ENCODE assay signal across 33 cellular contexts in the genomic region with DNA sequence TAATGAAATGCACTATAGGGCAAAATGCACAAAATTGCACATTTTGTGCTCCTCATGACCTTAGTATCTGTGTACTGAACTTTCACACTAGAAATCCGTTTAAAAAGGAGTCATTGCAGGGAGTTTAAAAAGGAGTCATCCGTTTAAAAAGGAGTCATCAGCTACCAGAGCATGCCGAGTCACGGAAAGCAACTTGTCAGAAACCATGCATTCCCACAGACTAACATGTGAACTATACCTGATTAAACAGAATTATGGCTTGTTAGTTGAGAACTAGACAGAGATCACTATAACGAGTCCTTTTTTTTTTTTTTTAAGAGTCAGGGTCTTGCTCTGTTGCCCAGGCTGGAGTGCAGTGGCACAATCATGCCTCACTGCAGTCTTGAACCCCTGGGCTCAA. TPM values are rescaled to one million over a fixed set of nuclear protein-coding genes. Genes with fewer than 3 reads are reported as not detected.
"Had no signal": no experiment of that assay in that cellular context is flagged by ENCODE, and none has a peak within 500 bp of the region (broad histone marks: within the 10 kb centered on the region; RNA-seq: fewer than 3 reads in every experiment).

No MANE protein-coding gene starts in this region.

- H3K27me3 ChIP-seq: ascending aorta, cardiac muscle cell, colonic mucosa, heart left ventricle had no signal

- DNase-seq: activated CD4-positive, alpha-beta memory T cell treated with anti-CD3 and anti-CD28 coated beads, Interleukin-2, amount 10 ng/mL, durations not matched to agents 7 days and 5 days; activated CD4-positive, alpha-beta T cell treated with anti-CD3 and anti-CD28 coated beads for 1 hour; activated CD4-positive, alpha-beta T cell treated with anti-CD3 and anti-CD28 coated beads for 4 hours; activated CD4-positive, alpha-beta T cell treated with anti-CD3 and anti-CD28 coated beads, Interleukin-2, amount 10 ng/mL, durations not matched to agents 7 days and 5 days; activated CD4-positive, alpha-beta T cell treated with anti-CD3 and anti-CD28 coated beads, Interleukin-2, amount 50 U/mL, for 4 hours; activated CD8-positive, alpha-beta memory T cell treated with anti-CD3 and anti-CD28 coated beads, Interleukin-2, amount 50 U/mL, for 48 hours; activated effector memory CD4-positive, alpha-beta T cell treated with Interleukin-2 at 50 U/mL for 16 hours; activated gamma-delta T cell treated with Interleukin-2 at 50 U/mL for 16 hours; activated naive CD4-positive, alpha-beta T cell treated with anti-CD3 and anti-CD28 coated beads, Interleukin-2, amount 10 ng/mL, durations not matched to agents 7 days and 5 days; activated naive CD8-positive, alpha-beta T cell treated with anti-CD3 and anti-CD28 coated beads, Interleukin-2, amount 10 ng/mL, durations not matched to agents 7 days and 5 days; activated T-cell treated with anti-CD3 and anti-CD28 coated beads for 4 hours; activated T-cell treated with anti-CD3 and anti-CD28 coated beads, Interleukin-2, amount 50 U/mL, for 4 hours; central memory CD4-positive, alpha-beta T cell; cerebellar nuclear complex; colonic mucosa; effector CD8-positive, alpha-beta T cell; esophagus squamous epithelium; gastrocnemius medialis; glutamatergic neuron; heart left ventricle; T-helper 2 cell had no signal

- H3K4me1 ChIP-seq: ascending aorta, breast epithelium, colonic mucosa, esophagus squamous epithelium, foreskin keratinocyte, gastrocnemius medialis, heart left ventricle had no signal

- H3K9me3 ChIP-seq: ascending aorta, breast epithelium, colonic mucosa, esophagus squamous epithelium, gastrocnemius medialis, heart left ventricle had no signal

- H3K36me3 ChIP-seq: ascending aorta, breast epithelium, cardiac muscle cell, colonic mucosa, esophagus squamous epithelium, gastrocnemius medialis, heart left ventricle had no signal

- H3K4me3 ChIP-seq: ascending aorta, breast epithelium, cardiac muscle cell, colonic mucosa, esophagus squamous epithelium, gastrocnemius medialis, heart left ventricle had no signal

- FAIRE-seq: endometrium, endothelial cell of umbilical vein had no signal

- ATAC-seq: activated naive CD4-positive, alpha-beta T cell treated with anti-CD3 and anti-CD28 coated beads, Interleukin-2, amount 50 U/mL, for 72 hours; activated T-cell treated with anti-CD3 and anti-CD28 coated beads, Interleukin-2, amount 50 U/mL, for 4 hours; activated T-helper 17 cell treated with anti-CD3 and anti-CD28 coated beads, Interleukin-2, amount 50 U/mL, for 72 hours; foreskin keratinocyte; gastrocnemius medialis; heart left ventricle; WTC11 had no signal

- H3K27ac ChIP-seq: ascending aorta, breast epithelium, cardiac muscle cell, colonic mucosa, esophagus squamous epithelium, foreskin keratinocyte, gastrocnemius medialis, heart left ventricle, VCaP had no signal

RNA-seq across cellular contexts. Expression of a gene that starts 35.9 kb away (rescaled TPM):
- total RNA-seq: activated naive CD4-positive, alpha-beta T cell treated with anti-CD3 and anti-CD28 coated beads, Interleukin-2, amount 50 U/mL, for 72 hours; activated naive CD8-positive, alpha-beta T cell treated with anti-CD3 and anti-CD28 coated beads, Interleukin-2, amount 10 ng/mL, durations not matched to agents 7 days and 5 days; activated T-cell treated with anti-CD3 and anti-CD28 coated beads, Interleukin-2, amount 50 U/mL, for 4 hours; activated T-helper 17 cell treated with anti-CD3 and anti-CD28 coated beads, Interleukin-2, amount 50 U/mL, for 72 hours; endothelial cell of umbilical vein; epithelial cell of proximal tubule; foreskin keratinocyte; T-helper 1 cell treated with Interleukin-12 subunit alpha and Interleukin-12 subunit beta and Interleukin-4 antibody, amounts not matched to agents 30 ng/mL and 1 ng/mL, for 36 hours had no signal
- polyA plus RNA-seq: cardiac muscle cell, foreskin keratinocyte had no signal
